21 cellular contexts compared by ENCODE assay signal in genomic region chr13:33380487-33381079, GRCh38.
"Had no signal": no experiment of that assay in that cellular context is flagged by ENCODE, and none has a peak within 500 bp of the region (broad histone marks: within the 10 kb centered on the region; RNA-seq: fewer than 3 reads in every experiment).

No MANE protein-coding gene starts in this region.

- H3K9me3 ChIP-seq: mucosa of descending colon, psoas muscle, suprapubic skin had no signal

- H3K27me3 ChIP-seq: dorsolateral prefrontal cortex, left lung, suprapubic skin had no signal

- H3K4me1 Mint-ChIP-seq: activated naive CD8-positive, alpha-beta T cell treated with anti-CD3 and anti-CD28 coated beads, Interleukin-2, amount 10 ng/mL, durations not matched to agents 7 days and 5 days; stimulated activated naive CD8-positive, alpha-beta T cell treated with anti-CD3 and anti-CD28 coated beads, Interleukin-15, amount 100 ng/mL, for 72 hours had no signal

- H3K27ac ChIP-seq: dorsolateral prefrontal cortex, left lung, psoas muscle, suprapubic skin, WERI-Rb-1 had no signal

- H3K27ac Mint-ChIP-seq: activated CD4-positive, alpha-beta memory T cell treated with anti-CD3 and anti-CD28 coated beads for 36 hours; activated naive CD8-positive, alpha-beta T cell treated with anti-CD3 and anti-CD28 coated beads, Interleukin-2, amount 10 ng/mL, durations not matched to agents 7 days and 5 days; naive B cell; stimulated activated naive CD8-positive, alpha-beta T cell treated with anti-CD3 and anti-CD28 coated beads, Interleukin-15, amount 100 ng/mL, for 72 hours; type B pancreatic cell had no signal

- H3K4me3 Mint-ChIP-seq: activated CD4-positive, alpha-beta memory T cell treated with anti-CD3 and anti-CD28 coated beads for 36 hours; activated naive CD8-positive, alpha-beta T cell treated with anti-CD3 and anti-CD28 coated beads, Interleukin-2, amount 10 ng/mL, durations not matched to agents 7 days and 5 days; naive B cell; neural crest cell; stimulated activated naive CD8-positive, alpha-beta T cell treated with anti-CD3 and anti-CD28 coated beads, Interleukin-15, amount 100 ng/mL, for 72 hours; type B pancreatic cell had no signal

- DNase-seq: activated CD4-positive, alpha-beta memory T cell treated with anti-CD3 and anti-CD28 coated beads for 36 hours; activated naive CD8-positive, alpha-beta T cell treated with anti-CD3 and anti-CD28 coated beads, Interleukin-2, amount 10 ng/mL, durations not matched to agents 7 days and 5 days; activated T-cell treated with anti-CD3 and anti-CD28 coated beads for 4 hours; amygdala; dorsolateral prefrontal cortex; foreskin melanocyte; glutamatergic neuron; hypothalamus; kidney; left lung; mammary epithelial cell; mucosa of descending colon; naive B cell; psoas muscle; stimulated activated CD4-positive, alpha-beta T cell treated with anti-CD3 and anti-CD28 coated beads, Interleukin-4, amount 100 ng/mL, for 1 hour; stimulated activated naive CD8-positive, alpha-beta T cell treated with anti-CD3 and anti-CD28 coated beads, Interleukin-15, amount 100 ng/mL, for 72 hours; WERI-Rb-1 had no signal

- H3K36me3 ChIP-seq: left lung, suprapubic skin, WERI-Rb-1 had no signal

- H3K9me3 Mint-ChIP-seq: activated CD4-positive, alpha-beta memory T cell treated with anti-CD3 and anti-CD28 coated beads for 36 hours; activated naive CD8-positive, alpha-beta T cell treated with anti-CD3 and anti-CD28 coated beads, Interleukin-2, amount 10 ng/mL, durations not matched to agents 7 days and 5 days; neural crest cell; stimulated activated naive CD8-positive, alpha-beta T cell treated with anti-CD3 and anti-CD28 coated beads, Interleukin-15, amount 100 ng/mL, for 72 hours; type B pancreatic cell had no signal

- H3K27me3 Mint-ChIP-seq: activated CD4-positive, alpha-beta memory T cell treated with anti-CD3 and anti-CD28 coated beads for 36 hours; activated naive CD8-positive, alpha-beta T cell treated with anti-CD3 and anti-CD28 coated beads, Interleukin-2, amount 10 ng/mL, durations not matched to agents 7 days and 5 days; naive B cell; type B pancreatic cell had no signal

- H3K4me1 ChIP-seq: left lung, psoas muscle had no signal

- H3K36me3 Mint-ChIP-seq: activated CD4-positive, alpha-beta memory T cell treated with anti-CD3 and anti-CD28 coated beads for 36 hours; activated naive CD8-positive, alpha-beta T cell treated with anti-CD3 and anti-CD28 coated beads, Interleukin-2, amount 10 ng/mL, durations not matched to agents 7 days and 5 days; naive B cell; type B pancreatic cell had no signal

- H3K4me3 ChIP-seq: dorsolateral prefrontal cortex, left lung, mucosa of descending colon, psoas muscle, smooth muscle cell, suprapubic skin had no signal
